1 cellular context compared by ENCODE assay signal in the genomic region with DNA sequence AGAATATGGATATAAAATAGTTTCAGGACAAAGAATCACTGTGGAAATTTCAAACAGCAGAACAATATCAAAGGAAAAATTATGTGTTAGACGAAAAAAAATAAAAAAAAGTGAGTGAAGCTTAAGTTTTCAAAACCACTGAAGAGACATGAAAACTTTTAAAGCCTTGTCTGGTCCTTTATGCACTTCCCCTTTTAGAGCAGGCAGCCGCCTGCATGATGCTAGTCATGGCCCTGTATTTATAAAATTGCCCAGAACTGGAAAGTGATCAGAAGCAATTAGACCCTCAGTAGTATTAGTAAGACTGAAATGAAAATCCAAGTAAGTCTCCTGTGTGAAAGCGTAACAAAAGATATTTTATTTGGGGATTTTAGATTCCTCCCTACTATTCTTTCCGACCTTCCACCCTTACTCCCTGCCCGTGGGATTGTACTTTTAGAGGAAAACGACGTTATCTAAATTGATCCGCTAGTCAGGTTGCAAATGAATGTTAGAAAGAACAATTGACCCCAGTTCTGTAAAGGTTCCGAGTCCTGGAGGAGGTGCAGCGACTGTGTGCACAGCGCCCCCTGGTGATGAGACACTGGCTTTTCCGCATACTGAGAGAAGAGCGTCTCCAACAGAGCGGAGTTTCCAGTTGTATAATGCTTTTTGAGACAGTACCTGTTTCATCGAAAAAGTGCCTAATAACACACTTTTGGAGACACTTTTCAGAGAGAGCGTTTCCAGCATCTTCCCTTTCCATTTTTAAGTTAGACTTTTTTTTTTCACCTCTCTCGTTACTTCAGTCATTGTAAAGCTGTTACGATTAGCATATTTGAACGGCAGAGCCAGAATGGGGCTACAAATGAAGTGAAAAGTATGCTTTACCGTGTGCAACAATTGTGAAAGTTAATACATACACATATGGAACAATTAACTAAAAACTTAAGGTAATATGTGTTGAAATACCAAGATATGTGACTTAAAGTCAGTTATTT.
TF ChIP-seq lines count a peak whose summit lies in the region.

No MANE protein-coding gene starts in this region.

TF ChIP-seq in HepG2, 621 proteins besides CTCF, POLR2A, EP300 and RAD21 (continued from another document and continues in another):
- TF ChIP-seq KLF11 (CRISPR knock-in tag; IDR thresholded peaks at IDR 0.05) = no peak
- TF ChIP-seq DPF2 (CRISPR knock-in tag; IDR thresholded peaks at IDR 0.05; ENCODE audit: borderline replicate concordance, low read depth) = no peak
- TF ChIP-seq, protein P1, sequence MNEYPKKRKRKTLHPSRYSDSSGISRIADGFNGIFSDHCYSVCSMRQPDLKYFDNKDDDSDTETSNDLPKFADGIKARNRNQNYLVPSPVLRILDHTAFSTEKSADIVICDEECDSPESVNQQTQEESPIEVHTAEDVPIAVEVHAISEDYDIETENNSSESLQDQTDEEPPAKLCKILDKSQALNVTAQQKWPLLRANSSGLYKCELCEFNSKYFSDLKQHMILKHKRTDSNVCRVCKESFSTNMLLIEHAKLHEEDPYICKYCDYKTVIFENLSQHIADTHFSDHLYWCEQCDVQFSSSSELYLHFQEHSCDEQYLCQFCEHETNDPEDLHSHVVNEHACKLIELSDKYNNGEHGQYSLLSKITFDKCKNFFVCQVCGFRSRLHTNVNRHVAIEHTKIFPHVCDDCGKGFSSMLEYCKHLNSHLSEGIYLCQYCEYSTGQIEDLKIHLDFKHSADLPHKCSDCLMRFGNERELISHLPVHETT (CRISPR knock-in tag; conservative IDR thresholded peaks at IDR 0.05) = no peak
- no peak for TF ChIP-seq KMT2A (CRISPR knock-in tag; IDR thresholded peaks at IDR 0.05)
- TF ChIP-seq, protein P2, sequence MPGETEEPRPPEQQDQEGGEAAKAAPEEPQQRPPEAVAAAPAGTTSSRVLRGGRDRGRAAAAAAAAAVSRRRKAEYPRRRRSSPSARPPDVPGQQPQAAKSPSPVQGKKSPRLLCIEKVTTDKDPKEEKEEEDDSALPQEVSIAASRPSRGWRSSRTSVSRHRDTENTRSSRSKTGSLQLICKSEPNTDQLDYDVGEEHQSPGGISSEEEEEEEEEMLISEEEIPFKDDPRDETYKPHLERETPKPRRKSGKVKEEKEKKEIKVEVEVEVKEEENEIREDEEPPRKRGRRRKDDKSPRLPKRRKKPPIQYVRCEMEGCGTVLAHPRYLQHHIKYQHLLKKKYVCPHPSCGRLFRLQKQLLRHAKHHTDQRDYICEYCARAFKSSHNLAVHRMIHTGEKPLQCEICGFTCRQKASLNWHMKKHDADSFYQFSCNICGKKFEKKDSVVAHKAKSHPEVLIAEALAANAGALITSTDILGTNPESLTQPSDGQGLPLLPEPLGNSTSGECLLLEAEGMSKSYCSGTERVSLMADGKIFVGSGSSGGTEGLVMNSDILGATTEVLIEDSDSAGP (CRISPR knock-in tag; IDR thresholded peaks at IDR 0.05; ENCODE audit: borderline replicate concordance) = no peak
- no peak for TF ChIP-seq AGO1 (IDR thresholded peaks at IDR 0.05; ENCODE audit: low read depth, low read length, poor library complexity, severe bottlenecking)
- TF ChIP-seq ZFP90 (CRISPR knock-in tag; IDR thresholded peaks at IDR 0.05; ENCODE audit: borderline replicate concordance) = no peak
- TF ChIP-seq EHMT2 (IDR thresholded peaks at IDR 0.05; ENCODE audit: borderline replicate concordance, low read depth, low read length) = no peak
- peak; percentile 84 for TF ChIP-seq PRPF4 (IDR thresholded peaks at IDR 0.05; ENCODE audit: low read depth, low read length, poor library complexity, severe bottlenecking)
- TF ChIP-seq, protein P3, sequence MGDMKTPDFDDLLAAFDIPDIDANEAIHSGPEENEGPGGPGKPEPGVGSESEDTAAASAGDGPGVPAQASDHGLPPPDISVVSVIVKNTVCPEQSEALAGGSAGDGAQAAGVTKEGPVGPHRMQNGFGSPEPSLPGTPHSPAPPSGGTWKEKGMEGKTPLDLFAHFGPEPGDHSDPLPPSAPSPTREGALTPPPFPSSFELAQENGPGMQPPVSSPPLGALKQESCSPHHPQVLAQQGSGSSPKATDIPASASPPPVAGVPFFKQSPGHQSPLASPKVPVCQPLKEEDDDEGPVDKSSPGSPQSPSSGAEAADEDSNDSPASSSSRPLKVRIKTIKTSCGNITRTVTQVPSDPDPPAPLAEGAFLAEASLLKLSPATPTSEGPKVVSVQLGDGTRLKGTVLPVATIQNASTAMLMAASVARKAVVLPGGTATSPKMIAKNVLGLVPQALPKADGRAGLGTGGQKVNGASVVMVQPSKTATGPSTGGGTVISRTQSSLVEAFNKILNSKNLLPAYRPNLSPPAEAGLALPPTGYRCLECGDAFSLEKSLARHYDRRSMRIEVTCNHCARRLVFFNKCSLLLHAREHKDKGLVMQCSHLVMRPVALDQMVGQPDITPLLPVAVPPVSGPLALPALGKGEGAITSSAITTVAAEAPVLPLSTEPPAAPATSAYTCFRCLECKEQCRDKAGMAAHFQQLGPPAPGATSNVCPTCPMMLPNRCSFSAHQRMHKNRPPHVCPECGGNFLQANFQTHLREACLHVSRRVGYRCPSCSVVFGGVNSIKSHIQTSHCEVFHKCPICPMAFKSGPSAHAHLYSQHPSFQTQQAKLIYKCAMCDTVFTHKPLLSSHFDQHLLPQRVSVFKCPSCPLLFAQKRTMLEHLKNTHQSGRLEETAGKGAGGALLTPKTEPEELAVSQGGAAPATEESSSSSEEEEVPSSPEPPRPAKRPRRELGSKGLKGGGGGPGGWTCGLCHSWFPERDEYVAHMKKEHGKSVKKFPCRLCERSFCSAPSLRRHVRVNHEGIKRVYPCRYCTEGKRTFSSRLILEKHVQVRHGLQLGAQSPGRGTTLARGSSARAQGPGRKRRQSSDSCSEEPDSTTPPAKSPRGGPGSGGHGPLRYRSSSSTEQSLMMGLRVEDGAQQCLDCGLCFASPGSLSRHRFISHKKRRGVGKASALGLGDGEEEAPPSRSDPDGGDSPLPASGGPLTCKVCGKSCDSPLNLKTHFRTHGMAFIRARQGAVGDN (CRISPR knock-in tag; IDR thresholded peaks at IDR 0.05) = no peak
- no peak for TF ChIP-seq SCMH1 (CRISPR knock-in tag; IDR thresholded peaks at IDR 0.05; ENCODE audit: borderline replicate concordance)
- peak; percentile 98 for TF ChIP-seq ZBTB38 (CRISPR knock-in tag; IDR thresholded peaks at IDR 0.05)
- no peak for TF ChIP-seq DNMT1 (CRISPR knock-in tag; IDR thresholded peaks at IDR 0.05)
- TF ChIP-seq, protein P4, sequence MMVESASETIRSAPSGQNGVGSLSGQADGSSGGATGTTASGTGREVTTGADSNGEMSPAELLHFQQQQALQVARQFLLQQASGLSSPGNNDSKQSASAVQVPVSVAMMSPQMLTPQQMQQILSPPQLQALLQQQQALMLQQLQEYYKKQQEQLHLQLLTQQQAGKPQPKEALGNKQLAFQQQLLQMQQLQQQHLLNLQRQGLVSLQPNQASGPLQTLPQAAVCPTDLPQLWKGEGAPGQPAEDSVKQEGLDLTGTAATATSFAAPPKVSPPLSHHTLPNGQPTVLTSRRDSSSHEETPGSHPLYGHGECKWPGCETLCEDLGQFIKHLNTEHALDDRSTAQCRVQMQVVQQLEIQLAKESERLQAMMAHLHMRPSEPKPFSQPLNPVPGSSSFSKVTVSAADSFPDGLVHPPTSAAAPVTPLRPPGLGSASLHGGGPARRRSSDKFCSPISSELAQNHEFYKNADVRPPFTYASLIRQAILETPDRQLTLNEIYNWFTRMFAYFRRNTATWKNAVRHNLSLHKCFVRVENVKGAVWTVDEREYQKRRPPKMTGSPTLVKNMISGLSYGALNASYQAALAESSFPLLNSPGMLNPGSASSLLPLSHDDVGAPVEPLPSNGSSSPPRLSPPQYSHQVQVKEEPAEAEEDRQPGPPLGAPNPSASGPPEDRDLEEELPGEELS (CRISPR knock-in tag; IDR thresholded peaks at IDR 0.05) = no peak
- TF ChIP-seq ZNF451 (CRISPR knock-in tag; IDR thresholded peaks at IDR 0.05) = no peak
- no peak for TF ChIP-seq MXI1 (IDR thresholded peaks at IDR 0.05; ENCODE audit: borderline replicate concordance, low read depth, low read length)
- no peak for TF ChIP-seq ZNF251 (CRISPR knock-in tag; IDR thresholded peaks at IDR 0.05)
- TF ChIP-seq ZFP41 (CRISPR knock-in tag; IDR thresholded peaks at IDR 0.05; ENCODE audit: borderline replicate concordance) = no peak
- no peak for TF ChIP-seq AKAP8 (CRISPR knock-in tag; IDR thresholded peaks at IDR 0.05)
- TF ChIP-seq RCOR2 (CRISPR knock-in tag; IDR thresholded peaks at IDR 0.05) = no peak
- TF ChIP-seq, protein P5, sequence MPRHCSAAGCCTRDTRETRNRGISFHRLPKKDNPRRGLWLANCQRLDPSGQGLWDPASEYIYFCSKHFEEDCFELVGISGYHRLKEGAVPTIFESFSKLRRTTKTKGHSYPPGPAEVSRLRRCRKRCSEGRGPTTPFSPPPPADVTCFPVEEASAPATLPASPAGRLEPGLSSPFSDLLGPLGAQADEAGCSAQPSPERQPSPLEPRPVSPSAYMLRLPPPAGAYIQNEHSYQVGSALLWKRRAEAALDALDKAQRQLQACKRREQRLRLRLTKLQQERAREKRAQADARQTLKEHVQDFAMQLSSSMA (CRISPR knock-in tag; IDR thresholded peaks at IDR 0.05) = no peak
- TF ChIP-seq ZNF33A (CRISPR knock-in tag; IDR thresholded peaks at IDR 0.05; ENCODE audit: borderline replicate concordance) = no peak
- no peak for TF ChIP-seq GFI1 (CRISPR knock-in tag; IDR thresholded peaks at IDR 0.05; ENCODE audit: borderline replicate concordance)
- TF ChIP-seq HNRNPK (IDR thresholded peaks at IDR 0.05; ENCODE audit: low read depth, low read length, poor library complexity, severe bottlenecking) = no peak
- TF ChIP-seq RELA (CRISPR knock-in tag; IDR thresholded peaks at IDR 0.05) = no peak
- no peak for TF ChIP-seq ZNF431 (CRISPR knock-in tag; IDR thresholded peaks at IDR 0.05; ENCODE audit: borderline replicate concordance, low read depth)
- TF ChIP-seq ZNF607 (CRISPR knock-in tag; IDR thresholded peaks at IDR 0.05; ENCODE audit: borderline replicate concordance) = no peak
- TF ChIP-seq, protein P6, sequence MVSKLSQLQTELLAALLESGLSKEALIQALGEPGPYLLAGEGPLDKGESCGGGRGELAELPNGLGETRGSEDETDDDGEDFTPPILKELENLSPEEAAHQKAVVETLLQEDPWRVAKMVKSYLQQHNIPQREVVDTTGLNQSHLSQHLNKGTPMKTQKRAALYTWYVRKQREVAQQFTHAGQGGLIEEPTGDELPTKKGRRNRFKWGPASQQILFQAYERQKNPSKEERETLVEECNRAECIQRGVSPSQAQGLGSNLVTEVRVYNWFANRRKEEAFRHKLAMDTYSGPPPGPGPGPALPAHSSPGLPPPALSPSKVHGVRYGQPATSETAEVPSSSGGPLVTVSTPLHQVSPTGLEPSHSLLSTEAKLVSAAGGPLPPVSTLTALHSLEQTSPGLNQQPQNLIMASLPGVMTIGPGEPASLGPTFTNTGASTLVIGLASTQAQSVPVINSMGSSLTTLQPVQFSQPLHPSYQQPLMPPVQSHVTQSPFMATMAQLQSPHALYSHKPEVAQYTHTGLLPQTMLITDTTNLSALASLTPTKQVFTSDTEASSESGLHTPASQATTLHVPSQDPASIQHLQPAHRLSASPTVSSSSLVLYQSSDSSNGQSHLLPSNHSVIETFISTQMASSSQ (IDR thresholded peaks at IDR 0.05; ENCODE audit: low read depth) = no peak
- TF ChIP-seq, protein P6 (CRISPR knock-in tag; IDR thresholded peaks at IDR 0.05; ENCODE audit: borderline replicate concordance) = no peak
- TF ChIP-seq FOSL2 (CRISPR knock-in tag; IDR thresholded peaks at IDR 0.05) = no peak
- TF ChIP-seq, protein P7, sequence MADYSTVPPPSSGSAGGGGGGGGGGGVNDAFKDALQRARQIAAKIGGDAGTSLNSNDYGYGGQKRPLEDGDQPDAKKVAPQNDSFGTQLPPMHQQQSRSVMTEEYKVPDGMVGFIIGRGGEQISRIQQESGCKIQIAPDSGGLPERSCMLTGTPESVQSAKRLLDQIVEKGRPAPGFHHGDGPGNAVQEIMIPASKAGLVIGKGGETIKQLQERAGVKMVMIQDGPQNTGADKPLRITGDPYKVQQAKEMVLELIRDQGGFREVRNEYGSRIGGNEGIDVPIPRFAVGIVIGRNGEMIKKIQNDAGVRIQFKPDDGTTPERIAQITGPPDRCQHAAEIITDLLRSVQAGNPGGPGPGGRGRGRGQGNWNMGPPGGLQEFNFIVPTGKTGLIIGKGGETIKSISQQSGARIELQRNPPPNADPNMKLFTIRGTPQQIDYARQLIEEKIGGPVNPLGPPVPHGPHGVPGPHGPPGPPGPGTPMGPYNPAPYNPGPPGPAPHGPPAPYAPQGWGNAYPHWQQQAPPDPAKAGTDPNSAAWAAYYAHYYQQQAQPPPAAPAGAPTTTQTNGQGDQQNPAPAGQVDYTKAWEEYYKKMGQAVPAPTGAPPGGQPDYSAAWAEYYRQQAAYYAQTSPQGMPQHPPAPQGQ (CRISPR knock-in tag; IDR thresholded peaks at IDR 0.05; ENCODE audit: borderline replicate concordance) = no peak
- TF ChIP-seq ZNF382 (CRISPR knock-in tag; IDR thresholded peaks at IDR 0.05; ENCODE audit: borderline replicate concordance) = no peak
- TF ChIP-seq, protein P8, sequence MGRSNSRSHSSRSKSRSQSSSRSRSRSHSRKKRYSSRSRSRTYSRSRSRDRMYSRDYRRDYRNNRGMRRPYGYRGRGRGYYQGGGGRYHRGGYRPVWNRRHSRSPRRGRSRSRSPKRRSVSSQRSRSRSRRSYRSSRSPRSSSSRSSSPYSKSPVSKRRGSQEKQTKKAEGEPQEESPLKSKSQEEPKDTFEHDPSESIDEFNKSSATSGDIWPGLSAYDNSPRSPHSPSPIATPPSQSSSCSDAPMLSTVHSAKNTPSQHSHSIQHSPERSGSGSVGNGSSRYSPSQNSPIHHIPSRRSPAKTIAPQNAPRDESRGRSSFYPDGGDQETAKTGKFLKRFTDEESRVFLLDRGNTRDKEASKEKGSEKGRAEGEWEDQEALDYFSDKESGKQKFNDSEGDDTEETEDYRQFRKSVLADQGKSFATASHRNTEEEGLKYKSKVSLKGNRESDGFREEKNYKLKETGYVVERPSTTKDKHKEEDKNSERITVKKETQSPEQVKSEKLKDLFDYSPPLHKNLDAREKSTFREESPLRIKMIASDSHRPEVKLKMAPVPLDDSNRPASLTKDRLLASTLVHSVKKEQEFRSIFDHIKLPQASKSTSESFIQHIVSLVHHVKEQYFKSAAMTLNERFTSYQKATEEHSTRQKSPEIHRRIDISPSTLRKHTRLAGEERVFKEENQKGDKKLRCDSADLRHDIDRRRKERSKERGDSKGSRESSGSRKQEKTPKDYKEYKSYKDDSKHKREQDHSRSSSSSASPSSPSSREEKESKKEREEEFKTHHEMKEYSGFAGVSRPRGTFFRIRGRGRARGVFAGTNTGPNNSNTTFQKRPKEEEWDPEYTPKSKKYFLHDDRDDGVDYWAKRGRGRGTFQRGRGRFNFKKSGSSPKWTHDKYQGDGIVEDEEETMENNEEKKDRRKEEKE (IDR thresholded peaks at IDR 0.05) = no peak
